Comparison of ENCODE assay signal across 8 cellular contexts in the genomic region with DNA sequence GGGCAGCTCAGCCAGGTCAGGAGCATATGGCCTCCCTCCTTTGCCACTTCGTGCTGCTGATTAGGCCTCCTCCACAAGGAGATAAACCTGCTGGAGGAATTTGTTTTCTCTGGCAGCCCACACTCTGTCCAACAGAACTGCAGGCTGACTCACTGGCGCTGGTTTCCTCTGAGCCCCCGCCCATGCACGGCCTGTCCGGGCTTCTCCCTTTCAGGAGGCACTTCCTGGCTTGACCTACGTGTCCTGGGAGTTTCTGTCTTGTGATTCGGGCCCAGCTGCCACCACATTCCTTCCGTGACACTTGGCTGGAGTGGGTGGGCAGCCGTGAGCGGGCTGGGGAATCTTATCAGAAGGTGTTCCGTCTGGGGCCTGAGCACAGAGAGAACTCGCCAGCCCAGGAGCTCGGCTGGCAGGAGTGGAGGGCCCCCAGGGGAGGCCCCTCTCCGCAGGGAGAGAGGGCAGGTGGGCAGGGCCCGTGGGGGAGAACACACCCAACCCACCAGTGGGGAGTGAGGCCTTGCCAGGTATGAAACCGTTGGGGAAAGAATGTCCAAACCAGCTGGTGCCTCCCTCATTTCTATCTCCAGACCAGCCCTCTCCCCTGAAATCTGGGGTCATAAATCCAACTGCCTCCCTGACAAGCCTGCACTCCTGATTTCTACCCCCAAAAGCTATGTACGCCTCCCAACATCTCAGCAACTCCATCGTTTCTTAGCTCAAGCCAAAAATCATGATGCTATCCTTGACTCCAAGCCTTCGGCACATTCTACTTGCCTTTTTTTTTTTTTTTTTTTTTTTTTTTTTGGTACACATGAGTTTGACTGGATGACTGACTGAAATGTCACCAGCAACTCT.
DNase-seq lines count a peak whose midpoint lies in the region; ATAC-seq, FAIRE-seq and TF ChIP-seq lines count a peak whose summit lies in the region.

No MANE protein-coding gene starts in this region.

- H3K27ac ChIP-seq in SJSA1 (peak overlapping the region; percentile 79), pancreas (peak overlapping the region in 2 of 4 donors; percentile 70 to 74)
- no peak overlapping the region for H3K27ac ChIP-seq in effector memory CD4-positive, alpha-beta T cell (ENCODE audit: insufficient read depth, low read length, poor library complexity, severe bottlenecking)

- TF ChIP-seq CTCF in CD14-positive monocyte (IDR thresholded peaks at IDR 0.05): no peak
- no peak for TF ChIP-seq CTCF in foreskin fibroblast (IDR thresholded peaks at IDR 0.05; ENCODE audit: low read depth, low read length)
- no peak for TF ChIP-seq CTCF in pancreas (IDR thresholded peaks at IDR 0.05)

- H3K36me3 ChIP-seq in SJSA1: no peaks in the 10 kb centered on the region
- H3K36me3 ChIP-seq in pancreas: no peaks in the 10 kb centered on the region
- no peaks in the 10 kb centered on the region for H3K36me3 ChIP-seq in effector memory CD4-positive, alpha-beta T cell (ENCODE audit: control insufficient read depth, insufficient read depth, low read length)

- peaks cover 0 to 4% of the 10 kb centered on the region in 2 donors for H3K36me3 Mint-ChIP-seq in CD14-positive monocyte

- peaks cover 0 to 2% (median 0%) of the 10 kb centered on the region in 7 donors for H3K9me3 Mint-ChIP-seq in CD14-positive monocyte

- FAIRE-seq in pancreas (lab: Jason Lieb, UNC): no peak

- H3K27me3 Mint-ChIP-seq in CD14-positive monocyte (ENCODE audit: low read depth in 3 of 3): peaks cover 0 to 4% (median 3%) of the 10 kb centered on the region in 3 donors

- H3K27me3 ChIP-seq in SJSA1 (replicated peaks) (no peaks in the 10 kb centered on the region), pancreas (no peaks in the 10 kb centered on the region)
- H3K27me3 ChIP-seq in effector memory CD4-positive, alpha-beta T cell (replicated peaks; ENCODE audit: control insufficient read depth, insufficient read depth, low read length, poor library complexity, severe bottlenecking): no peaks in the 10 kb centered on the region

- ATAC-seq in pancreas: peak; percentile 82 to 93 (median 84)
- ATAC-seq in GM18519 (IDR thresholded peaks at IDR 0.05; ENCODE audit: low FRiP score, unreplicated experiment): no peak

- intact Hi-C loops in CD14-positive monocyte (cut with micrococcal nuclease) (loop anchor here (10.0 kb wide), 2 partner anchors 50 to 110 kb away; partner anchors contain the start of gene MEF2A (in 1 of the 2)), pancreas (cut with DNase I) (no loop called here)

- H3K4me1 ChIP-seq in SJSA1 (replicated peaks) (peaks cover 13% of the 10 kb centered on the region), pancreas (peaks cover 0 to 5% (median 0%) of the 10 kb centered on the region in 3 donors)
- peaks cover 4% of the 10 kb centered on the region for H3K4me1 ChIP-seq in effector memory CD4-positive, alpha-beta T cell (ENCODE audit: control insufficient read depth, insufficient read depth, low read length, poor library complexity, severe bottlenecking)

- DNase-seq in CD14-positive monocyte (ENCODE audit: low spot score): peak; percentile 84
- DNase-seq in SJSA1 (ENCODE audit: low read depth in 1 of 2, low spot score in 2 of 2): peak; percentile 77 to 90
- peak; percentile 91 to 95 for DNase-seq in foreskin fibroblast
- DNase-seq in pancreas: peak in 4 of 6 donors; percentile 49 to 60 (median 59)
- DNase-seq in central memory CD4-positive, alpha-beta T cell: no peak
- DNase-seq in NK-92 treated with Interleukin-12 subunit alpha and Interleukin-12 subunit beta, amount 100 ng/mL, for 24 hours (lab: John Stamatoyannopoulos, UW): no peak
- no peak for DNase-seq in effector memory CD4-positive, alpha-beta T cell

- H3K4me1 Mint-ChIP-seq in CD14-positive monocyte: peaks cover 58% of the 10 kb centered on the region

- no peaks in the 10 kb centered on the region; the same call in 1 of the 2 replicates for H3K9me3 ChIP-seq in SJSA1 (replicated peaks)
- H3K9me3 ChIP-seq in pancreas: no peaks in the 10 kb centered on the region
- no peaks in the 10 kb centered on the region for H3K9me3 ChIP-seq in effector memory CD4-positive, alpha-beta T cell (ENCODE audit: control insufficient read depth, low read length)

- 49 to 50% methylated on average over 19 of the region's 19 CpGs for WGBS in pancreas, 2 donors

- H3K4me3 ChIP-seq in SJSA1: no peak overlapping the region
- H3K4me3 ChIP-seq in foreskin fibroblast (ENCODE audit: low read depth in 1 of 2, low read length in 2 of 2): no peak overlapping the region
- H3K4me3 ChIP-seq in pancreas: no peak overlapping the region
- H3K4me3 ChIP-seq in effector memory CD4-positive, alpha-beta T cell (ENCODE audit: insufficient read depth, low read depth, low read length, poor library complexity, severe bottlenecking): no peak overlapping the region

- peak overlapping the region; percentile 81 to 92 (median 89) for H3K27ac Mint-ChIP-seq in CD14-positive monocyte

- H3K4me3 Mint-ChIP-seq in CD14-positive monocyte: peak overlapping the region; percentile 20 to 59

Comparison
In these comparisons a context has a peak if more than half of its experiments do, and no peak if none do; other contexts are left out.
1. DNase-seq: peak in CD14-positive monocyte (single experiment), SJSA1 (2 of 2), foreskin fibroblast (2 of 2) and pancreas (4 of 6); none in central memory CD4-positive, alpha-beta T cell (single experiment), NK-92 treated with Interleukin-12 subunit alpha and Interleukin-12 subunit beta, amount 100 ng/mL, for 24 hours (single experiment) and effector memory CD4-positive, alpha-beta T cell (0 of 3).
2. intact Hi-C loops: an anchor here in CD14-positive monocyte (10.0 kb wide); none called in pancreas.